9 cellular contexts compared by ENCODE assay signal in the genomic region with DNA sequence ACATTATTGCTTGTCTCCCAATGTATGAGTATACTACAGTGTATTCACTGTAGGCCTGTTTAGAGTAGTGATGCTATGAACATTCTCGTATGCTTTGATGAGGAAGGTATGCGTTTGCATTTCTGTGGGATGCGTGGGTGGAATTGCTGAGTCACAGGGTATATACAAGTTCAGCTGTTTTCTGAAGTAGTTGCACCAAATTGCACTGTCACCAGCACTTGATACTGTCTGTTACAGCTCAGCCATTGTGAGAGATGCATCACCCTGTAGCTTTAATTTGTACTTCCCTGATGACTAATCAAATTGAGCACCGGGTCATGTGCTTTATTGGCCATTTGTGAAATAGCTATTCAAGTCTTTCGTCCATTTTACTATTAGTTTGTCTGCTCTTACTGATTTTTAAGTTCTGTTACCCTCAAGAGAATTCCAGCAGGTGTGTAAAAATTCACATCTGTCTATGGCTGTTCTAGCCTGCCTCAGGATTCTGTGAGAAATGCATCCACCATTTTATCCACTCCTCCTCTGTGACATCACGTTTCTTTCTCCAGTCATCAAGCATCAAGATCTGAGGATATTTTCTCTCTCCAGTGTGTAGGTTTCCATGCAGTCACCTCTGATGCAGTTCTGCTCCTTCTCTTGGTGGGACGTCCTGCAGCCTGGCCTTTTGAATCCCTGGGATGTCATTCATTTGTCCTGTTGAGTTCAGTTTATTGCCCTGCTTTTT.
DNase-seq lines count a peak whose midpoint lies in the region; ATAC-seq and TF ChIP-seq lines count a peak whose summit lies in the region.
"Had no signal": no experiment of that assay in that cellular context is flagged by ENCODE, and none has a peak within 500 bp of the region (broad histone marks: within the 10 kb centered on the region; RNA-seq: fewer than 3 reads in every experiment).

No MANE protein-coding gene starts in this region.

- TF ChIP-seq CTCF in Caco-2 (IDR thresholded peaks at IDR 0.05; ENCODE audit: insufficient read depth in 1 of 2, low read depth in 1 of 2, low read length in 1 of 2, severe bottlenecking in 1 of 2, unreplicated experiment in 1 of 2) (no peak), brain microvascular endothelial cell (IDR thresholded peaks at IDR 0.05; ENCODE audit: low read depth, low read length, missing control alignments) (no peak), endothelial cell (IDR thresholded peaks at IDR 0.05; ENCODE audit: unreplicated experiment) (no peak)

- no peaks in the 10 kb centered on the region for H3K36me3 ChIP-seq in Caco-2 (ENCODE audit: control insufficient read depth, insufficient read depth, low read length)
- no peaks in the 10 kb centered on the region for H3K36me3 ChIP-seq in brain microvascular endothelial cell (replicated peaks)
- peaks cover 0 to 3% (median 0%) of the 10 kb centered on the region in 3 donors for H3K36me3 ChIP-seq in skeletal muscle tissue (ENCODE audit: control insufficient read depth in 3 of 3, insufficient read depth in 3 of 3, low read length in 3 of 3)
- H3K36me3 ChIP-seq: suprapubic skin had no signal

- intact Hi-C loops in Caco-2 (cut with micrococcal nuclease; ENCODE audit: unreplicated experiment), result no loop called here

- H3K36me3 Mint-ChIP-seq in Caco-2 (ENCODE audit: insufficient read depth, unreplicated experiment), result peaks cover 84% of the 10 kb centered on the region
- H3K36me3 Mint-ChIP-seq in endothelial cell (ENCODE audit: low read depth, unreplicated experiment), result peaks cover under 1% of the 10 kb centered on the region

- H3K9me3 ChIP-seq in Caco-2 (no peaks in the 10 kb centered on the region), skeletal muscle tissue (ENCODE audit: control insufficient read depth in 3 of 3, low read length in 3 of 3) (no peaks in the 10 kb centered on the region)
- H3K9me3 ChIP-seq: suprapubic skin had no signal

- in situ Hi-C loops in brain microvascular endothelial cell (cut with HindIII; ENCODE audit: low pct_ligation_motif_present, low sequenced_read_pairs), result no loop called here

- BruUV-seq in Caco-2 (replicated peaks; lab: Mats Ljungman, UMichigan), result no TSS peak

- H3K4me1 ChIP-seq in Caco-2, result peaks cover 14% of the 10 kb centered on the region
- peaks cover 72 to 76% (median 72%) of the 10 kb centered on the region in 3 donors for H3K4me1 ChIP-seq in skeletal muscle tissue (ENCODE audit: control insufficient read depth in 3 of 3, insufficient read depth in 3 of 3, low read length in 3 of 3)

- H3K27me3 Mint-ChIP-seq in Caco-2 (ENCODE audit: insufficient read depth, unreplicated experiment) (no peaks in the 10 kb centered on the region), endothelial cell (ENCODE audit: unreplicated experiment) (peaks cover 4% of the 10 kb centered on the region)

- H3K9ac ChIP-seq in skeletal muscle tissue (ENCODE audit: low read depth in 1 of 3, low read length in 3 of 3), result peak overlapping the region in 2 of 3 donors; percentile 18 to 39

- peaks cover 11% of the 10 kb centered on the region for H3K4me1 Mint-ChIP-seq in Caco-2 (ENCODE audit: low read depth, unreplicated experiment)
- peaks cover 5% of the 10 kb centered on the region for H3K4me1 Mint-ChIP-seq in endothelial cell (ENCODE audit: unreplicated experiment)

- no peak overlapping the region for H3K4me3 ChIP-seq in Caco-2 (ENCODE audit: low read depth, low read length)
- no peak overlapping the region for H3K4me3 ChIP-seq in brain microvascular endothelial cell (ENCODE audit: low read depth, low read length)
- peak overlapping the region in 1 of 3 donors; percentile 30 for H3K4me3 ChIP-seq in skeletal muscle tissue (ENCODE audit: low read length in 3 of 3)
- H3K4me3 ChIP-seq: suprapubic skin had no signal

- H3K9me3 Mint-ChIP-seq in Caco-2 (ENCODE audit: unreplicated experiment) (no peaks in the 10 kb centered on the region), endothelial cell (ENCODE audit: unreplicated experiment) (no peaks in the 10 kb centered on the region)

- peak overlapping the region; percentile 80 for H3K27ac ChIP-seq in brain microvascular endothelial cell
- H3K27ac ChIP-seq in skeletal muscle tissue (ENCODE audit: low read depth, low read length), result peak overlapping the region; percentile 98
- H3K27ac ChIP-seq: suprapubic skin had no signal

- CTCF ChIA-PET in Caco-2 (lab: Charles Lee), result interaction anchor here (0.7 kb wide), 1 partner anchor 295 kb away, joined by 4 read pairs; no protein-coding TSS in a partner anchor

- H3K27ac Mint-ChIP-seq in Caco-2 (ENCODE audit: unreplicated experiment) (peak overlapping the region; percentile 17), endothelial cell (ENCODE audit: unreplicated experiment) (no peak overlapping the region)

- H3K27me3 ChIP-seq in Caco-2 (replicated peaks; ENCODE audit: control insufficient read depth, insufficient read depth, low read length), result no peaks in the 10 kb centered on the region
- H3K27me3 ChIP-seq in brain microvascular endothelial cell (replicated peaks), result no peaks in the 10 kb centered on the region
- H3K27me3 ChIP-seq in skeletal muscle tissue (ENCODE audit: control insufficient read depth in 3 of 3, insufficient read depth in 3 of 3, low read length in 3 of 3), result no peaks in the 10 kb centered on the region
- H3K27me3 ChIP-seq: suprapubic skin had no signal

- peak; percentile 7; the same call in 2 of the 3 replicates for ATAC-seq in SK-N-SH treated with all-trans-retinoic acid at 6 μM for 48 hours
- ATAC-seq in HG03521 (IDR thresholded peaks at IDR 0.05; ENCODE audit: unreplicated experiment), result no peak

- POLR2A ChIA-PET in Caco-2 (lab: Charles Lee), result no interaction called here

- DNase-seq in Caco-2 (no peak), brain microvascular endothelial cell (peak; percentile 99), endothelial cell (ENCODE audit: low spot score) (no peak), DMS 273 (lab: John Stamatoyannopoulos, UW; ENCODE audit: unreplicated experiment) (no peak), D341Med (ENCODE audit: low spot score) (no peak)

- no peak overlapping the region for H3K4me3 Mint-ChIP-seq in Caco-2 (ENCODE audit: unreplicated experiment)
- no peak overlapping the region for H3K4me3 Mint-ChIP-seq in endothelial cell (ENCODE audit: unreplicated experiment)

TF ChIP-seq in SK-N-SH treated with all-trans-retinoic acid at 6 μM for 48 hours, 23 proteins besides CTCF, POLR2A, EP300 and RAD21:
- TF ChIP-seq ZNF70 (CRISPR knock-in tag; IDR thresholded peaks at IDR 0.05) (no peak), ZNF565 (CRISPR knock-in tag; conservative IDR thresholded peaks at IDR 0.05; ENCODE audit: low read depth) (no peak), ZC3H10 (CRISPR knock-in tag; IDR thresholded peaks at IDR 0.05) (no peak), TCF4 (CRISPR knock-in tag; IDR thresholded peaks at IDR 0.05; ENCODE audit: borderline replicate concordance) (no peak), SNAI2 (CRISPR knock-in tag; IDR thresholded peaks at IDR 0.05) (no peak), TOX (CRISPR knock-in tag; IDR thresholded peaks at IDR 0.05; ENCODE audit: borderline replicate concordance) (no peak), ESRRG (CRISPR knock-in tag; IDR thresholded peaks at IDR 0.05) (no peak)
- TF ChIP-seq, protein P1, sequence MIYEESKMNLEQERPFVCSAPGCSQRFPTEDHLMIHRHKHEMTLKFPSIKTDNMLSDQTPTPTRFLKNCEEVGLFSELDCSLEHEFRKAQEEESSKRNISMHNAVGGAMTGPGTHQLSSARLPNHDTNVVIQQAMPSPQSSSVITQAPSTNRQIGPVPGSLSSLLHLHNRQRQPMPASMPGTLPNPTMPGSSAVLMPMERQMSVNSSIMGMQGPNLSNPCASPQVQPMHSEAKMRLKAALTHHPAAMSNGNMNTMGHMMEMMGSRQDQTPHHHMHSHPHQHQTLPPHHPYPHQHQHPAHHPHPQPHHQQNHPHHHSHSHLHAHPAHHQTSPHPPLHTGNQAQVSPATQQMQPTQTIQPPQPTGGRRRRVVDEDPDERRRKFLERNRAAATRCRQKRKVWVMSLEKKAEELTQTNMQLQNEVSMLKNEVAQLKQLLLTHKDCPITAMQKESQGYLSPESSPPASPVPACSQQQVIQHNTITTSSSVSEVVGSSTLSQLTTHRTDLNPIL (CRISPR knock-in tag; IDR thresholded peaks at IDR 0.05; ENCODE audit: low read depth), result no peak
TF ChIP-seq in SK-N-SH treated with all-trans-retinoic acid at 6 μM for 48 hours: peak in this region for 0.
